ENCODE assay signal across 10 cellular contexts in genomic region chr3:15982667-15983145, GRCh38.
DNase-seq lines count a peak whose midpoint lies in the region; ATAC-seq, FAIRE-seq and TF ChIP-seq lines count a peak whose summit lies in the region.
"Had no signal": no experiment of that assay in that cellular context is flagged by ENCODE, and none has a peak within 500 bp of the region (broad histone marks: within the 10 kb centered on the region; RNA-seq: fewer than 3 reads in every experiment).

No MANE protein-coding gene starts in this region.

- no peaks in the 10 kb centered on the region for H3K4me1 ChIP-seq in BE2C
- no peaks in the 10 kb centered on the region for H3K4me1 ChIP-seq in H1 (replicated peaks in 1 of 4; ENCODE audit: control insufficient read depth in 3 of 4, insufficient read depth in 4 of 4, low read length in 3 of 4)
- no peaks in the 10 kb centered on the region for H3K4me1 ChIP-seq in prostate gland (replicated peaks)

- H2BK20ac ChIP-seq in H1 (ENCODE audit: low read length): no peak overlapping the region

- no peak for ATAC-seq in GM21723 (IDR thresholded peaks at IDR 0.05; ENCODE audit: unreplicated experiment)
- ATAC-seq in stimulated activated memory B cell treated with anti-CD40 and anti-IgM and Interleukin-4, amounts not matched to agents 10 μg/mL and 1 μg/mL and 100 μg/mL, for 72 hours: no peak

- no peak overlapping the region for H2BK5ac ChIP-seq in H1 (ENCODE audit: low read depth, low read length)

- no peak for FAIRE-seq in H1 (lab: Jason Lieb, UNC)

- H3K4ac ChIP-seq in H1 (replicated peaks; ENCODE audit: insufficient read length, low read depth, low read length): no peak overlapping the region

- H2BK12ac ChIP-seq in H1 (ENCODE audit: low read depth, low read length): no peak overlapping the region

- H3K79me1 ChIP-seq in H1 (ENCODE audit: low read depth, low read length): no peaks in the 10 kb centered on the region

- no peak overlapping the region for H3K4me2 ChIP-seq in H1 (ENCODE audit: insufficient read depth in 1 of 2, low read depth in 2 of 2, low read length in 2 of 2)
- peak overlapping the region; percentile 38 for H3K4me2 ChIP-seq in neural cell (ENCODE audit: low read length)

- no peak overlapping the region for H2BK15ac ChIP-seq in H1 (ENCODE audit: low read length)

- DNase-seq in BE2C (no peak), NCI-H2227 (lab: John Stamatoyannopoulos, UW; ENCODE audit: unreplicated experiment) (peak; percentile 20), H1 (ENCODE audit: low read depth in 1 of 2, low spot score in 2 of 2) (no peak), NCI-H1930 (lab: John Stamatoyannopoulos, UW) (no peak), prostate gland (ENCODE audit: low spot score) (no peak)
- DNase-seq: effector memory CD4-positive, alpha-beta T cell had no signal

- H2AFZ ChIP-seq in H1 (ENCODE audit: low read length): peak overlapping the region; percentile 59; the same call in 1 of the 2 replicates
- H2AFZ ChIP-seq in neural cell (ENCODE audit: low read depth, low read length): peak overlapping the region; percentile 83

- H3K27ac ChIP-seq in H1 (ENCODE audit: low read depth, low read length) (no peak overlapping the region), neural cell (ENCODE audit: low read length) (peak overlapping the region; percentile 73), prostate gland (no peak overlapping the region)

- no peaks in the 10 kb centered on the region for H3K4me1 Mint-ChIP-seq in stimulated activated memory B cell treated with anti-CD40 and anti-IgM and Interleukin-4, amounts not matched to agents 10 μg/mL and 1 μg/mL and 100 μg/mL, for 72 hours

- no peak overlapping the region for H3K27ac Mint-ChIP-seq in stimulated activated memory B cell treated with anti-CD40 and anti-IgM and Interleukin-4, amounts not matched to agents 10 μg/mL and 1 μg/mL and 100 μg/mL, for 72 hours
- H3K27ac Mint-ChIP-seq: T-helper 1 cell treated with Interleukin-12 subunit alpha and Interleukin-12 subunit beta and Interleukin-4 antibody, amounts not matched to agents 30 μg/mL and 1 μg/mL, for 36 hours had no signal

- H3K27me3 ChIP-seq in BE2C (no peaks in the 10 kb centered on the region), H1 (replicated peaks in 1 of 4; ENCODE audit: control insufficient read depth in 3 of 4, extremely low read depth in 1 of 4, insufficient read depth in 3 of 4, low read length in 3 of 4) (no peaks in the 10 kb centered on the region), neural cell (ENCODE audit: insufficient read depth, low read depth, low read length) (no peaks in the 10 kb centered on the region), prostate gland (replicated peaks; ENCODE audit: insufficient read depth) (no peaks in the 10 kb centered on the region)

- H3F3A ChIP-seq in neural cell (ENCODE audit: insufficient read depth, low read length, poor library complexity, severe bottlenecking): no peaks in the 10 kb centered on the region

- peaks cover 13% of the 10 kb centered on the region for H3K9me3 Mint-ChIP-seq in stimulated activated memory B cell treated with anti-CD40 and anti-IgM and Interleukin-4, amounts not matched to agents 10 μg/mL and 1 μg/mL and 100 μg/mL, for 72 hours

- peaks cover 9% of the 10 kb centered on the region for H3K27me3 Mint-ChIP-seq in stimulated activated memory B cell treated with anti-CD40 and anti-IgM and Interleukin-4, amounts not matched to agents 10 μg/mL and 1 μg/mL and 100 μg/mL, for 72 hours

- 88% methylated on average over 10 of the region's 10 CpGs; no CpG with 5 or more reads in 1 of the 2 experiments for WGBS in H1 (ENCODE audit: extremely low coverage in 1 of 2, insufficient coverage in 1 of 2, insufficient read length in 1 of 2, insufficient replicate concordance in 2 of 2, low coverage in 1 of 2, low lambda C conversion rate in 2 of 2, missing lambda C conversion rate in 1 of 2), 2 experiments
- 44% methylated on average over 10 of the region's 10 CpGs for WGBS in prostate gland

- TF ChIP-seq POLR2A in H1 (IDR thresholded peaks at IDR 0.05; ENCODE audit: control extremely low read depth in 1 of 2, low read depth in 2 of 2, low read length in 2 of 2): no peak
- TF ChIP-seq POLR2A in prostate gland (IDR thresholded peaks at IDR 0.05): no peak

- no peaks in the 10 kb centered on the region for H3K23me2 ChIP-seq in H1 (ENCODE audit: low read depth, low read length)

- POLR2A ChIA-PET in H1 (lab: Charles Lee; ENCODE audit: partially characterized antibody): no interaction called here

- no peak overlapping the region for H4K5ac ChIP-seq in H1 (ENCODE audit: insufficient read length, low read depth, low read length)

- no peak for TF ChIP-seq RAD21 in H1 (IDR thresholded peaks at IDR 0.05 in 1 of 2, conservative IDR thresholded peaks at IDR 0.05 in 1 of 2; ENCODE audit: low read depth in 2 of 2, low read length in 2 of 2)
- no peak for TF ChIP-seq RAD21 in neural cell (conservative IDR thresholded peaks at IDR 0.05)

- no peaks in the 10 kb centered on the region for H3K79me2 ChIP-seq in H1 (ENCODE audit: control insufficient read depth in 1 of 2, insufficient read depth in 2 of 2, low read length in 2 of 2)
- no peaks in the 10 kb centered on the region for H3K79me2 ChIP-seq in neural cell (replicated peaks; ENCODE audit: insufficient read depth, low read length)

- H4K20me1 ChIP-seq in H1 (replicated peaks in 1 of 2; ENCODE audit: control insufficient read depth in 1 of 2, insufficient read depth in 2 of 2, low read length in 2 of 2) (no peaks in the 10 kb centered on the region), neural cell (ENCODE audit: insufficient read depth) (no peaks in the 10 kb centered on the region)

- no peak overlapping the region for H3K14ac ChIP-seq in H1 (ENCODE audit: insufficient read length)

- no peak overlapping the region for H3K18ac ChIP-seq in H1 (ENCODE audit: extremely low read depth, low read length)

- no peak overlapping the region for H4K91ac ChIP-seq in H1 (replicated peaks; ENCODE audit: insufficient read length, low read length)

- no peak overlapping the region for H2BK120ac ChIP-seq in H1 (replicated peaks; ENCODE audit: low read depth, low read length)

- H3K9me3 ChIP-seq in BE2C: no peaks in the 10 kb centered on the region
- peaks cover 6 to 11% of the 10 kb centered on the region in 2 experiments; a peak in 3 of 4 replicates for H3K9me3 ChIP-seq in H1 (ENCODE audit: insufficient read depth in 2 of 2, low read depth in 1 of 2, low read length in 1 of 2)
- H3K9me3 ChIP-seq in neural cell (ENCODE audit: low read length): no peaks in the 10 kb centered on the region
- H3K9me3 ChIP-seq in prostate gland: no peaks in the 10 kb centered on the region

- no peak overlapping the region for H2AK5ac ChIP-seq in H1 (ENCODE audit: low read depth, low read length)

- H3K4me3 Mint-ChIP-seq in stimulated activated memory B cell treated with anti-CD40 and anti-IgM and Interleukin-4, amounts not matched to agents 10 μg/mL and 1 μg/mL and 100 μg/mL, for 72 hours: no peak overlapping the region
- H3K4me3 Mint-ChIP-seq: T-helper 1 cell treated with Interleukin-12 subunit alpha and Interleukin-12 subunit beta and Interleukin-4 antibody, amounts not matched to agents 30 μg/mL and 1 μg/mL, for 36 hours had no signal

- no peak overlapping the region for H4K8ac ChIP-seq in H1 (ENCODE audit: extremely low read depth, insufficient read depth, low read length)

- TF ChIP-seq CTCF in BE2C (IDR thresholded peaks at IDR 0.05; ENCODE audit: low read depth, low read length) (no peak), H1 (IDR thresholded peaks at IDR 0.05; ENCODE audit: control extremely low read depth in 1 of 3, insufficient read depth in 1 of 3, low read depth in 1 of 3, low read length in 3 of 3) (no peak), neural cell (IDR thresholded peaks at IDR 0.05; ENCODE audit: poor library complexity, severe bottlenecking) (no peak), prostate gland (IDR thresholded peaks at IDR 0.05) (no peak)

- H3K36me3 ChIP-seq in BE2C (no peaks in the 10 kb centered on the region), H1 (ENCODE audit: control insufficient read depth in 2 of 4, insufficient read depth in 4 of 4, low read length in 3 of 4) (no peaks in the 10 kb centered on the region), neural cell (ENCODE audit: insufficient read depth, low read length) (no peaks in the 10 kb centered on the region), prostate gland (no peaks in the 10 kb centered on the region)

- H3K9ac ChIP-seq in H1 (replicated peaks in 1 of 4; ENCODE audit: extremely low read depth in 1 of 4, low read depth in 3 of 4, low read length in 3 of 4): no peak overlapping the region
- H3K9ac ChIP-seq in neural cell (ENCODE audit: low read length): peak overlapping the region; percentile 53

- peak overlapping the region; percentile 28; the same call in 1 of the 2 replicates for H3K4me3 ChIP-seq in BE2C (ENCODE audit: low read depth, low read length)
- H3K4me3 ChIP-seq in H1 (ENCODE audit: extremely low read depth in 1 of 4, insufficient read depth in 2 of 4, low read depth in 3 of 4, low read length in 4 of 4): no peak overlapping the region
- peak overlapping the region; percentile 42 for H3K4me3 ChIP-seq in neural cell (ENCODE audit: low read length)
- no peak overlapping the region for H3K4me3 ChIP-seq in prostate gland

- intact Hi-C loops in prostate gland (cut with DNase I): no loop called here

- no peak overlapping the region for H3K23ac ChIP-seq in H1 (ENCODE audit: insufficient read length)

- CTCF ChIA-PET in H1 (lab: Charles Lee; ENCODE audit: partially characterized antibody): interaction anchor here (1.1 to 1.5 kb wide), 2 partner anchors 8 to 13 kb away, joined by 4 to 6 read pairs; no protein-coding TSS in a partner anchor

- H3K56ac ChIP-seq in H1 (replicated peaks; ENCODE audit: insufficient read length, low read depth, low read length): no peak overlapping the region

- TF ChIP-seq EP300 in H1 (IDR thresholded peaks at IDR 0.05; ENCODE audit: borderline replicate concordance in 1 of 2, low read depth in 2 of 2, low read length in 2 of 2): no peak
- TF ChIP-seq EP300 in neural cell (conservative IDR thresholded peaks at IDR 0.05; ENCODE audit: poor library complexity, severe bottlenecking): peak; percentile 71

- H3K36me3 Mint-ChIP-seq in stimulated activated memory B cell treated with anti-CD40 and anti-IgM and Interleukin-4, amounts not matched to agents 10 μg/mL and 1 μg/mL and 100 μg/mL, for 72 hours: peaks cover 17% of the 10 kb centered on the region

- no peaks in the 10 kb centered on the region for H3K9me2 ChIP-seq in neural cell (ENCODE audit: insufficient read depth, low read length)

TF ChIP-seq in H1, 55 proteins besides CTCF, POLR2A, EP300 and RAD21 (continues in another document):
- no peak for TF ChIP-seq TBP (IDR thresholded peaks at IDR 0.05; ENCODE audit: low read depth, low read length)
- TF ChIP-seq POU5F1 (IDR thresholded peaks at IDR 0.05; ENCODE audit: low read depth, low read length): no peak
- no peak for TF ChIP-seq TEAD4 (IDR thresholded peaks at IDR 0.05; ENCODE audit: low read depth, low read length)
- no peak for TF ChIP-seq TAF1 (IDR thresholded peaks at IDR 0.05; ENCODE audit: low read depth, low read length)

TF ChIP-seq in neural cell, 6 proteins besides CTCF, POLR2A, EP300 and RAD21 (continues in another document):
- TF ChIP-seq EZH2 (IDR thresholded peaks at IDR 0.05; ENCODE audit: borderline replicate concordance, insufficient read depth, low read length, poor library complexity, severe bottlenecking) (no peak), POLR2AphosphoS5 (IDR thresholded peaks at IDR 0.05) (no peak), MXI1 (conservative IDR thresholded peaks at IDR 0.05; ENCODE audit: poor library complexity, severe bottlenecking) (no peak)

Comparison
In these comparisons a context has a peak if more than half of its experiments do, and no peak if none do; other contexts are left out.
1. H3K4me3 ChIP-seq: peak in BE2C (single experiment) and neural cell (single experiment); none in H1 (0 of 4) and prostate gland (0 of 2).